Comparison of ENCODE assay signal across 20 cellular contexts in the genomic region with DNA sequence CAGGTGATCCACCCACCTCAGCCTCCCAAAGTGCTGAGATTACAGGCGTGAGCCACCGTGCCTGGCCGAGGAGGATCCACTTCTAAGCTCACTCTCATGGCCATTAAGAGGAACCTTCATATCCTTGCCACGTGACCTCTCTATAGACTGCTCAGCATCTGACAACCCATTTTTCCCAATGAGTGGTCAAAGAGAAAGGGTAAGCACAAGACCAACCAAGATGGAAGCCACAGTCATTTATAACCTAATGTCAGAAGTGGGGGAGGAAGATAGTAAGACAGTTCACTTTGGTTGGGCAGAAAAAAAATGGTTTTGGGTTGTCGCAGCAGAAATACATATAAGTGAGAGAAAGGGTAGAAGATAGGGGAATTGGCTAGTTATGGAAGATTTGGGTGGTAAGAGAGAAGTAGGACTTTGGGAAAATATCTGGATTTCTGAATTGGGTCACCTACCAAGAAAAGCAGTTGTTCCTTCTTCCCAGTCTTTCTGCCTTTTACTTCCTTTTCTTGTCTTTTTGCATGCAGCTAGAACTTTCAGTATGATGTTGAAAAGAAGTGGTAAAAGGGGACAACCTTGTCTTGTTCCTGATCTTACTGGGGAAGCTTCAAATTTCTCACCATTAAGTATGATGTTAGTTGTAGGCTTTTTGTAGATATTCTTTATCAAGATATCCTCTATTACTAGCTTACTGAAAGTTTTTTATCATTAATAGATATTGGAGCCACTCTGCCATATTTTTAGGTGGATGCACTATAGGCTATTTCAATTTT.
"Had no signal": no experiment of that assay in that cellular context is flagged by ENCODE, and none has a peak within 500 bp of the region (broad histone marks: within the 10 kb centered on the region; RNA-seq: fewer than 3 reads in every experiment).

No MANE protein-coding gene starts in this region.

- H3K4me1 ChIP-seq: body of pancreas, pancreas had no signal

- H3K27ac ChIP-seq: body of pancreas, dorsolateral prefrontal cortex, hepatocyte, pancreas, right lobe of liver, thyroid gland had no signal

- H3K36me3 ChIP-seq: pancreas, thyroid gland had no signal

- DNase-seq: activated CD4-positive, alpha-beta T cell treated with anti-CD3 and anti-CD28 coated beads, Interleukin-2, amount 10 ng/mL, durations not matched to agents 7 days and 5 days; activated CD8-positive, alpha-beta memory T cell treated with anti-CD3 and anti-CD28 coated beads, Interleukin-2, amount 50 U/mL, for 4 hours; activated CD8-positive, alpha-beta T cell treated with anti-CD3 and anti-CD28 coated beads, Interleukin-2, amount 10 ng/mL, durations not matched to agents 7 days and 5 days; activated naive CD4-positive, alpha-beta T cell treated with anti-CD3 and anti-CD28 coated beads for 36 hours; activated T-cell treated with anti-CD3 and anti-CD28 coated beads, Interleukin-2, amount 50 U/mL, for 4 hours; body of pancreas; dorsolateral prefrontal cortex; mesenchymal stem cell; mucosa of descending colon; naive thymus-derived CD8-positive, alpha-beta T cell; pancreas; right lobe of liver; small intestine; stimulated activated CD4-positive, alpha-beta T cell treated with anti-CD3 and anti-CD28 coated beads, Interleukin-15, amount 100 ng/mL, for 24 hours; stimulated activated CD4-positive, alpha-beta T cell treated with anti-CD3 and anti-CD28 coated beads, Interleukin-4, amount 100 ng/mL, for 24 hours; T1000; thyroid gland had no signal

- H3K4me3 ChIP-seq: body of pancreas, dorsolateral prefrontal cortex, hepatocyte, mucosa of descending colon, pancreas, right lobe of liver, thyroid gland had no signal

- H3K27me3 ChIP-seq: body of pancreas, dorsolateral prefrontal cortex, hepatocyte, pancreas, right lobe of liver, thyroid gland had no signal

- H3K4me3 Mint-ChIP-seq: activated CD4-positive, alpha-beta T cell treated with anti-CD3 and anti-CD28 coated beads, Interleukin-2, amount 10 ng/mL, durations not matched to agents 7 days and 5 days; activated CD8-positive, alpha-beta T cell treated with anti-CD3 and anti-CD28 coated beads, Interleukin-2, amount 10 ng/mL, durations not matched to agents 7 days and 5 days; activated naive CD4-positive, alpha-beta T cell treated with anti-CD3 and anti-CD28 coated beads for 36 hours; activated T-cell treated with anti-CD3 and anti-CD28 coated beads, Interleukin-2, amount 50 U/mL, for 4 hours; naive thymus-derived CD8-positive, alpha-beta T cell; stimulated activated effector memory CD8-positive, alpha-beta T cell treated with anti-CD3 and anti-CD28 coated beads, Interleukin-12 subunit alpha, Interleukin-12 subunit beta, amount 100 ng/mL, for 72 hours had no signal

- H3K9me3 ChIP-seq: body of pancreas, pancreas, right lobe of liver, thyroid gland had no signal

- H3K27ac Mint-ChIP-seq: activated CD4-positive, alpha-beta T cell treated with anti-CD3 and anti-CD28 coated beads, Interleukin-2, amount 10 ng/mL, durations not matched to agents 7 days and 5 days; activated CD8-positive, alpha-beta T cell treated with anti-CD3 and anti-CD28 coated beads, Interleukin-2, amount 10 ng/mL, durations not matched to agents 7 days and 5 days; activated naive CD4-positive, alpha-beta T cell treated with anti-CD3 and anti-CD28 coated beads for 36 hours; stimulated activated effector memory CD8-positive, alpha-beta T cell treated with anti-CD3 and anti-CD28 coated beads, Interleukin-12 subunit alpha, Interleukin-12 subunit beta, amount 100 ng/mL, for 72 hours had no signal

- H3K4me1 Mint-ChIP-seq: activated CD4-positive, alpha-beta T cell treated with anti-CD3 and anti-CD28 coated beads, Interleukin-2, amount 10 ng/mL, durations not matched to agents 7 days and 5 days had no signal

- H3K27me3 Mint-ChIP-seq: activated CD4-positive, alpha-beta T cell treated with anti-CD3 and anti-CD28 coated beads, Interleukin-2, amount 10 ng/mL, durations not matched to agents 7 days and 5 days; naive thymus-derived CD8-positive, alpha-beta T cell had no signal

- ATAC-seq: activated CD4-positive, CD25-positive, alpha-beta regulatory T cell treated with anti-CD3 and anti-CD28 coated beads, Interleukin-2, amount 50 U/mL, for 24 hours; activated CD8-positive, alpha-beta T cell treated with anti-CD3 and anti-CD28 coated beads, Interleukin-2, amount 10 ng/mL, durations not matched to agents 7 days and 5 days; activated T-cell treated with anti-CD3 and anti-CD28 coated beads, Interleukin-2, amount 50 U/mL, for 4 hours; body of pancreas; mucosa of descending colon; naive thymus-derived CD8-positive, alpha-beta T cell; pancreas; right lobe of liver; stimulated activated effector memory CD8-positive, alpha-beta T cell treated with anti-CD3 and anti-CD28 coated beads, Interleukin-12 subunit alpha, Interleukin-12 subunit beta, amount 100 ng/mL, for 72 hours had no signal
